24 cellular contexts compared by ENCODE assay signal in the genomic region with DNA sequence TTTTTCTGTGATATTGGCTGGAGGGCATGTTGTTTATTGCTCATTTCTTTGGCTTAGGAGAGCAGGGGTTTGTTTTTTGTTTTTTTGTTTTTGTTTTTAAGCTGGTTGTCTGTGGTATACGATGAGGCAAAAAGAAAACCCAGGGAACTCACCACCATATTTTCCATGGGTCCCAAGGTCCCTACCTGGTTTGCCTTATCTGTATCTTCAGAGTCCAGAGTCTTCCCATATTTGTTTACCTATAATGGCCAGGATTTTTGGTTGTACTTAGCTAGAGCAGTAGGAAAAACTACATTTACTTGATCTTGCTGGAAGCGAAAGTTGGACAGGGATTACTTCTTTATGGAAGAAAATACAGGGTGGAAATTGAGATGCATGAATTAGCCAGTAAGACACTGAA.
"Had no signal": no experiment of that assay in that cellular context is flagged by ENCODE, and none has a peak within 500 bp of the region (broad histone marks: within the 10 kb centered on the region; RNA-seq: fewer than 3 reads in every experiment).

No MANE protein-coding gene starts in this region.

- H3K9me3 Mint-ChIP-seq: activated T-cell treated with anti-CD3 and anti-CD28 coated beads, Interleukin-2, amount 50 U/mL, for 4 hours; effector memory CD8-positive, alpha-beta T cell; T-helper 2 cell treated with Interferon-gamma antibody and Interleukin-4, amounts not matched to agents 5 μg/mL and 100 μg/mL, for 36 hours had no signal

- H3K27me3 ChIP-seq: esophagus muscularis mucosa, upper lobe of left lung had no signal

- H3K4me3 Mint-ChIP-seq: activated CD4-positive, alpha-beta T cell treated with anti-CD3 and anti-CD28 coated beads for 36 hours; activated T-cell treated with anti-CD3 and anti-CD28 coated beads, Interleukin-2, amount 50 U/mL, for 4 hours; effector memory CD8-positive, alpha-beta T cell; memory B cell; T-helper 2 cell treated with Interferon-gamma antibody and Interleukin-4, amounts not matched to agents 5 μg/mL and 100 μg/mL, for 36 hours had no signal

- FAIRE-seq: astrocyte, frontal cortex had no signal

- H3K27ac Mint-ChIP-seq: activated CD4-positive, alpha-beta T cell treated with anti-CD3 and anti-CD28 coated beads for 36 hours; activated naive CD4-positive, alpha-beta T cell treated with anti-CD3 and anti-CD28 coated beads, Interleukin-2, amount 50 U/mL, for 72 hours; memory B cell; T-cell; T-helper 2 cell treated with Interferon-gamma antibody and Interleukin-4, amounts not matched to agents 5 μg/mL and 100 μg/mL, for 36 hours had no signal

- H3K27ac ChIP-seq: esophagus muscularis mucosa, upper lobe of left lung, WERI-Rb-1 had no signal

- H3K27me3 Mint-ChIP-seq: activated CD4-positive, alpha-beta T cell treated with anti-CD3 and anti-CD28 coated beads for 36 hours; effector memory CD8-positive, alpha-beta T cell; memory B cell; naive B cell; T-cell had no signal

- H3K9me3 ChIP-seq: esophagus muscularis mucosa, upper lobe of left lung had no signal

- H3K36me3 ChIP-seq: esophagus muscularis mucosa, upper lobe of left lung, WERI-Rb-1 had no signal

- DNase-seq: activated CD4-positive, alpha-beta T cell treated with anti-CD3 and anti-CD28 coated beads for 36 hours; activated CD4-positive, alpha-beta T cell treated with anti-CD3 and anti-CD28 coated beads, Interleukin-2, amount 50 U/mL, for 48 hours; activated CD8-positive, alpha-beta memory T cell treated with anti-CD3 and anti-CD28 coated beads, Interleukin-2, amount 50 U/mL, for 48 hours; activated gamma-delta T cell; activated T-cell treated with anti-CD3 and anti-CD28 coated beads, Interleukin-2, amount 50 U/mL, for 4 hours; central memory CD4-positive, alpha-beta T cell; dermis blood vessel endothelial cell; effector memory CD8-positive, alpha-beta T cell; glutamatergic neuron; hypothalamus; islet precursor cell; left cardiac atrium; naive B cell; stimulated activated CD4-positive, alpha-beta T cell treated with anti-CD3 and anti-CD28 coated beads, Interleukin-4, amount 100 ng/mL, for 24 hours; stimulated activated naive CD8-positive, alpha-beta T cell treated with anti-CD3 and anti-CD28 coated beads, Interleukin-15, Interleukin-2, amounts not matched to agents 100 U/mL and 50 U/mL, for 24 hours; T-cell; upper lobe of left lung; WERI-Rb-1 had no signal

- ATAC-seq: activated CD4-positive, alpha-beta T cell treated with anti-CD3 and anti-CD28 coated beads for 36 hours; activated naive CD4-positive, alpha-beta T cell treated with anti-CD3 and anti-CD28 coated beads, Interleukin-2, amount 50 U/mL, for 72 hours; activated T-cell treated with anti-CD3 and anti-CD28 coated beads, Interleukin-2, amount 50 U/mL, for 4 hours; effector memory CD8-positive, alpha-beta T cell; left cardiac atrium; T-cell had no signal

- H3K4me3 ChIP-seq: esophagus muscularis mucosa, upper lobe of left lung had no signal
